ENCODE assay signal across 8 cellular contexts in the genomic region with DNA sequence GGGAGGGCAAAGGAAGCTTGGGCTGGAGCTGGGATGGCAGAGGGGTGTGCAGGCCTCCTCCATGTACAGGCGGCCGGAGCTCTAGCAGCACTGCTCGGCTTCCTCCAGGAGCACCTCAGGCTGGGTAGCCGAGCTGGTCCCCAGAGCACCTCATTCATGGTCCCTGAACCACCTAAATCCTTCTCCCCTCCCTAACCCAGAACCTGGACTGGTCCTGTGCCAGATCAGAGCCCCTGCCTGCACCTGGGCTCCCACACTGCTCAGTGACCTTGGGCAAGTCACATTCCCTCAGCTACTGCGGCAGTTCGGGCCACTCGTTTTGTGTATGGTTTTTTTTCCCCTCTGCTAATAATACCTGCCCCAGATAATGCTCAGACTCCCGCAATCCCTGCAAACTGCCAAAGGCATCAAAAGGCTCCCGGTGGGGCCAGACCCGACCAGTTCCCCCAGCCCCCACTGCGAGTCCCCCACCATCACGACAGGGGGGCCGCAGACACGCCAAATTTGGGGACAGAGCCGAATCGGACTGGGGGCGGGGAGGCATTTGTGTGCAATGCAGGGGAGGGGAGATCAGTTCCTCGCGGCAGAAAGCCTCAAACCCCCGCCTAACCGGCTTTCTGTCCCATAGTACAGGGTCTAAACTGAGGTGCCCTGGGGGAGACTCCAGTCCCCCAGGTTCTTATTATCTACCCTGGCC. TPM values are rescaled to one million over a fixed set of nuclear protein-coding genes. Genes with fewer than 3 reads are reported as not detected.
DNase-seq lines count a peak whose midpoint lies in the region; ATAC-seq and TF ChIP-seq lines count a peak whose summit lies in the region.

No MANE protein-coding gene starts in this region.

- H4K20me1 ChIP-seq in DND-41 (ENCODE audit: insufficient read depth, low read length): peaks cover 49% of the 10 kb centered on the region

- peaks cover 46% of the 10 kb centered on the region for H3K4me1 ChIP-seq in DND-41 (ENCODE audit: insufficient read depth, low read length)

- H3K36me3 Mint-ChIP-seq in effector memory CD8-positive, alpha-beta T cell (ENCODE audit: insufficient read depth): no peaks in the 10 kb centered on the region
- no peaks in the 10 kb centered on the region for H3K36me3 Mint-ChIP-seq in osteocyte (ENCODE audit: unreplicated experiment)

- peaks cover 11% of the 10 kb centered on the region for H3K27me3 ChIP-seq in DND-41 (ENCODE audit: insufficient read depth, low read length, poor library complexity)

- ATAC-seq in DND-41 (ENCODE audit: insufficient read depth, low read depth) (peak; percentile 10; the same call in 2 of the 3 replicates), HG03520 (IDR thresholded peaks at IDR 0.05; ENCODE audit: unreplicated experiment) (no peak)
- no peak for ATAC-seq in effector memory CD8-positive, alpha-beta T cell (replicated peaks)

- peak overlapping the region; percentile 88 for H3K4me2 ChIP-seq in DND-41 (ENCODE audit: insufficient read depth, low read length)

- H3K79me2 ChIP-seq in DND-41 (ENCODE audit: insufficient read depth, low read length): peaks cover 59% of the 10 kb centered on the region

- intact Hi-C loops in posterior vena cava (cut with DNase I): no loop called here

- peak overlapping the region; percentile 47; the same call in 1 of the 2 replicates for H2AFZ ChIP-seq in DND-41 (ENCODE audit: low read depth, low read length)

- peak overlapping the region; percentile 79 for H3K9ac ChIP-seq in DND-41 (ENCODE audit: low read depth, low read length)

- peak overlapping the region; percentile 45; the same call in 1 of the 2 replicates for H3K27ac ChIP-seq in DND-41 (ENCODE audit: low read length)

- no peaks in the 10 kb centered on the region for H3K36me3 ChIP-seq in DND-41 (ENCODE audit: insufficient read depth, low read length)

- H3K4me1 Mint-ChIP-seq in effector memory CD8-positive, alpha-beta T cell (ENCODE audit: low read depth in 2 of 2): peaks cover 38 to 66% of the 10 kb centered on the region in 2 donors
- peaks cover 10% of the 10 kb centered on the region for H3K4me1 Mint-ChIP-seq in osteocyte (ENCODE audit: unreplicated experiment)

- TF ChIP-seq CTCF in DND-41 (IDR thresholded peaks at IDR 0.05; ENCODE audit: borderline replicate concordance, extremely low read depth, low read length, poor library complexity, severe bottlenecking): no peak
- no peak for TF ChIP-seq CTCF in osteocyte (IDR thresholded peaks at IDR 0.05)

- H3K9me3 ChIP-seq in DND-41 (ENCODE audit: insufficient read depth, low read length, severe bottlenecking): no peaks in the 10 kb centered on the region

- no peaks in the 10 kb centered on the region for H3K27me3 Mint-ChIP-seq in effector memory CD8-positive, alpha-beta T cell
- peaks cover 14% of the 10 kb centered on the region for H3K27me3 Mint-ChIP-seq in osteocyte (ENCODE audit: unreplicated experiment)

- DNase-seq in DND-41 (peak; percentile 31), NCI-H69 (lab: John Stamatoyannopoulos, UW) (peak; percentile 4), osteocyte (ENCODE audit: extremely low spot score, unreplicated experiment) (no peak), posterior vena cava (ENCODE audit: low spot score) (no peak), NK-92 (lab: John Stamatoyannopoulos, UW; ENCODE audit: unreplicated experiment) (no peak), epidermal melanocyte (ENCODE audit: insufficient read length, low spot score) (no peak)
- no peak for DNase-seq in effector memory CD8-positive, alpha-beta T cell

- H3K9me3 Mint-ChIP-seq in effector memory CD8-positive, alpha-beta T cell: no peaks in the 10 kb centered on the region
- no peaks in the 10 kb centered on the region for H3K9me3 Mint-ChIP-seq in osteocyte (ENCODE audit: unreplicated experiment)

- peak overlapping the region in 1 of 2 donors; percentile 67 for H3K27ac Mint-ChIP-seq in effector memory CD8-positive, alpha-beta T cell
- no peak overlapping the region for H3K27ac Mint-ChIP-seq in osteocyte (ENCODE audit: unreplicated experiment)

- peak overlapping the region; percentile 43 to 91; a peak in 3 of 4 replicates for H3K4me3 ChIP-seq in DND-41 (ENCODE audit: low read depth in 1 of 2, low read length in 2 of 2)

- peak overlapping the region; percentile 86 for H3K4me3 Mint-ChIP-seq in effector memory CD8-positive, alpha-beta T cell
- H3K4me3 Mint-ChIP-seq in osteocyte (ENCODE audit: unreplicated experiment): peak overlapping the region; percentile 10

RNA-seq across cellular contexts. Expression of a gene that starts 1.3 kb away (rescaled TPM):
- total RNA-seq in osteocyte (0.37 and 0.51 TPM in 2 replicates), posterior vena cava (1 to 10 TPM; 1.2 to 2.0 TPM)

RNA-seq across cellular contexts. Expression of a gene that starts 28.5 kb away (rescaled TPM):
- total RNA-seq in osteocyte (49.6 and 59.5 TPM in 2 replicates), posterior vena cava (10 to 100 TPM; 24.8 to 25.9 TPM)

Comparison
In these comparisons a context has a peak if more than half of its experiments do, and no peak if none do; other contexts are left out.
1. DNase-seq: peak in DND-41 (single experiment) and NCI-H69 (single experiment); none in effector memory CD8-positive, alpha-beta T cell (0 of 3), osteocyte (single experiment), posterior vena cava (single experiment), NK-92 (single experiment) and epidermal melanocyte (single experiment).